ENCODE assay signal across 1 cellular context in the genomic region with DNA sequence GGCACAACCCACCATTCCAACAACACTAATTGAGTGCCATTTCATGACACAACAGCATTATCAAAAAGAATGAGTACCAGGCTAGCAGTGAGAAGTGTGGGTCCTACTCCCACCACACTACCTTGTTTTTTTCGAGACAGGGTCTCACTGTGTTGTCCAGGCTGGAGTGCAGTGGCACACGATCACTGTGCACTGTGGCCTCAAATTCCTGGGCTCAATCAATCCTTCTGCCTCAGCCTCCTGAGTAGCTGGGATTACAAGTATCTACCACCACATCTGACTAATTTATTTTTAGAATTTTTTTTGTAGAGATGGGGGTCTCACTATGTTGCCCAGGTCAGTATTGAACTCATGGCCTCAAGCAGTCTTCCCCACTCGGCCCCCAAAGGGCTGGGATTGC.
TF ChIP-seq lines count a peak whose summit lies in the region.

No MANE protein-coding gene starts in this region.

TF ChIP-seq in HEK293, 187 proteins besides CTCF, POLR2A, EP300 and RAD21:
- TF ChIP-seq ATF2 (tag by site-specific recombination; IDR thresholded peaks at IDR 0.05; ENCODE audit: low read depth): no peak
- TF ChIP-seq, protein P1, sequence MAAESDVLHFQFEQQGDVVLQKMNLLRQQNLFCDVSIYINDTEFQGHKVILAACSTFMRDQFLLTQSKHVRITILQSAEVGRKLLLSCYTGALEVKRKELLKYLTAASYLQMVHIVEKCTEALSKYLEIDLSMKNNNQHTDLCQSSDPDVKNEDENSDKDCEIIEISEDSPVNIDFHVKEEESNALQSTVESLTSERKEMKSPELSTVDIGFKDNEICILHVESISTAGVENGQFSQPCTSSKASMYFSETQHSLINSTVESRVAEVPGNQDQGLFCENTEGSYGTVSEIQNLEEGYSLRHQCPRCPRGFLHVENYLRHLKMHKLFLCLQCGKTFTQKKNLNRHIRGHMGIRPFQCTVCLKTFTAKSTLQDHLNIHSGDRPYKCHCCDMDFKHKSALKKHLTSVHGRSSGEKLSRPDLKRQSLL (tag by site-specific recombination; IDR thresholded peaks at IDR 0.05): no peak
- TF ChIP-seq REPIN1 (tag by site-specific recombination; IDR thresholded peaks at IDR 0.05; ENCODE audit: low read depth): no peak
- peak; percentile 81; the same call in 1 of the 2 replicates for TF ChIP-seq ZNF121 (tag by site-specific recombination; IDR thresholded peaks at IDR 0.05)
- no peak for TF ChIP-seq ZNF571 (tag by site-specific recombination; IDR thresholded peaks at IDR 0.05)
TF ChIP-seq in HEK293: peak in this region for 1.
